Comparison of ENCODE assay signal across 24 cellular contexts in the genomic region with DNA sequence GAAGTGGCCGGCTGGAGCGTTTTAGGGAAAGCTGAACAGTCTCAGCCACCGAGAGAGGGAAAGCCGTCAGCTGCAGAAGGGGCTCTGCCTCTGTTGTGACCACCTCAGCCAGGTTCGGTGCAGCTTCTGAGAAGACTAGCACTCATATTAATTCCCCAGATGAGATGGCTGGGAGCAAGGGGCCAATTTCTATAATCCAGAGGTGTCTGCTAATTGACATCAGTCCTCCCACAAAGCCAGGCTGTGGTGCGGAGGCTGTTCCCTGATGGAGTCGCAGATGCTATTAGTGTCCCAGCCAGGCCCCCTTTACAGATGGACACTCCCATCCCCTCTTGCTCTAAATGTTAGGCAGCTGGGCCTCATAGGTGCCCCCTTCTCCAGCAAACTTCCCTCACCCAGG.
"Had no signal": no experiment of that assay in that cellular context is flagged by ENCODE, and none has a peak within 500 bp of the region (broad histone marks: within the 10 kb centered on the region; RNA-seq: fewer than 3 reads in every experiment).

No MANE protein-coding gene starts in this region.

- H3K9me3 Mint-ChIP-seq: activated naive CD4-positive, alpha-beta T cell treated with anti-CD3 and anti-CD28 coated beads, Interleukin-2, amount 50 U/mL, for 24 hours; activated T-helper 2 cell treated with anti-CD3 and anti-CD28 coated beads, Interferon-gamma antibody, Interleukin-2, Interleukin-4, amounts not matched to agents 10 μg/mL and 5 μg/mL and 100 μg/mL, durations not matched to agents 14 hours and 24 hours and 36 hours; central memory CD8-positive, alpha-beta T cell had no signal

- H3K27ac ChIP-seq: suprapubic skin, tibial artery, upper lobe of right lung had no signal

- FAIRE-seq: bronchial epithelial cell, frontal cortex, keratinocyte had no signal

- H3K27ac Mint-ChIP-seq: activated B cell treated with CpG ODN at 0.5 μM for 24 hours; activated CD8-positive, alpha-beta memory T cell treated with anti-CD3 and anti-CD28 coated beads, Interleukin-2, amount 10 ng/mL, durations not matched to agents 7 days and 5 days; activated CD8-positive, alpha-beta T cell treated with anti-CD3 and anti-CD28 coated beads, Interleukin-2, amount 10 ng/mL, durations not matched to agents 7 days and 5 days; activated naive CD4-positive, alpha-beta T cell treated with anti-CD3 and anti-CD28 coated beads, Interleukin-2, amount 50 U/mL, for 24 hours; activated naive CD8-positive, alpha-beta T cell treated with anti-CD3 and anti-CD28 coated beads, Interleukin-2, amount 50 U/mL, for 24 hours; activated T-helper 2 cell treated with anti-CD3 and anti-CD28 coated beads, Interferon-gamma antibody, Interleukin-2, Interleukin-4, amounts not matched to agents 10 μg/mL and 5 μg/mL and 100 μg/mL, durations not matched to agents 14 hours and 24 hours and 36 hours; mesothelial cell of epicardium; naive thymus-derived CD4-positive, alpha-beta T cell had no signal

- ATAC-seq: activated CD8-positive, alpha-beta memory T cell treated with anti-CD3 and anti-CD28 coated beads, Interleukin-2, amount 10 ng/mL, durations not matched to agents 7 days and 5 days; activated CD8-positive, alpha-beta T cell treated with anti-CD3 and anti-CD28 coated beads, Interleukin-2, amount 10 ng/mL, durations not matched to agents 7 days and 5 days; activated naive CD8-positive, alpha-beta T cell treated with anti-CD3 and anti-CD28 coated beads, Interleukin-2, amount 50 U/mL, for 24 hours; naive thymus-derived CD4-positive, alpha-beta T cell; right cardiac atrium; upper lobe of right lung had no signal

- H3K4me1 Mint-ChIP-seq: activated B cell treated with CpG ODN at 0.5 μM for 24 hours; activated CD8-positive, alpha-beta memory T cell treated with anti-CD3 and anti-CD28 coated beads, Interleukin-2, amount 10 ng/mL, durations not matched to agents 7 days and 5 days; activated naive CD4-positive, alpha-beta T cell treated with anti-CD3 and anti-CD28 coated beads, Interleukin-2, amount 50 U/mL, for 24 hours; activated naive CD8-positive, alpha-beta T cell treated with anti-CD3 and anti-CD28 coated beads, Interleukin-2, amount 50 U/mL, for 24 hours; central memory CD8-positive, alpha-beta T cell; naive thymus-derived CD4-positive, alpha-beta T cell had no signal

- H3K36me3 ChIP-seq: suprapubic skin, tibial artery, upper lobe of right lung had no signal

- H3K4me3 Mint-ChIP-seq: activated B cell treated with CpG ODN at 0.5 μM for 24 hours; activated CD8-positive, alpha-beta memory T cell treated with anti-CD3 and anti-CD28 coated beads, Interleukin-2, amount 10 ng/mL, durations not matched to agents 7 days and 5 days; activated CD8-positive, alpha-beta T cell treated with anti-CD3 and anti-CD28 coated beads, Interleukin-2, amount 10 ng/mL, durations not matched to agents 7 days and 5 days; activated naive CD4-positive, alpha-beta T cell treated with anti-CD3 and anti-CD28 coated beads, Interleukin-2, amount 50 U/mL, for 24 hours; activated naive CD8-positive, alpha-beta T cell treated with anti-CD3 and anti-CD28 coated beads, Interleukin-2, amount 50 U/mL, for 24 hours; central memory CD8-positive, alpha-beta T cell; mesothelial cell of epicardium; naive thymus-derived CD4-positive, alpha-beta T cell had no signal

- H3K36me3 Mint-ChIP-seq: activated CD8-positive, alpha-beta memory T cell treated with anti-CD3 and anti-CD28 coated beads, Interleukin-2, amount 10 ng/mL, durations not matched to agents 7 days and 5 days; activated naive CD4-positive, alpha-beta T cell treated with anti-CD3 and anti-CD28 coated beads, Interleukin-2, amount 50 U/mL, for 24 hours; mesothelial cell of epicardium had no signal

- H3K9me3 ChIP-seq: suprapubic skin, tibial artery, upper lobe of right lung had no signal

- H3K4me1 ChIP-seq: suprapubic skin, tibial artery, upper lobe of right lung had no signal

- H3K27me3 Mint-ChIP-seq: activated B cell treated with CpG ODN at 0.5 μM for 24 hours; activated CD8-positive, alpha-beta memory T cell treated with anti-CD3 and anti-CD28 coated beads, Interleukin-2, amount 10 ng/mL, durations not matched to agents 7 days and 5 days; activated naive CD4-positive, alpha-beta T cell treated with anti-CD3 and anti-CD28 coated beads, Interleukin-2, amount 50 U/mL, for 24 hours had no signal

- H3K4me3 ChIP-seq: suprapubic skin, tibial artery, upper lobe of right lung had no signal

- DNase-seq: activated B cell treated with CpG ODN at 0.5 μM for 24 hours; activated CD8-positive, alpha-beta memory T cell treated with anti-CD3 and anti-CD28 coated beads, Interleukin-2, amount 10 ng/mL, durations not matched to agents 7 days and 5 days; activated CD8-positive, alpha-beta T cell treated with anti-CD3 and anti-CD28 coated beads, Interleukin-2, amount 10 ng/mL, durations not matched to agents 7 days and 5 days; activated naive CD8-positive, alpha-beta T cell treated with anti-CD3 and anti-CD28 coated beads, Interleukin-2, amount 50 U/mL, for 24 hours; activated T-cell treated with anti-CD3 and anti-CD28 coated beads, Interleukin-2, amount 50 U/mL, for 48 hours; amygdala; effector CD8-positive, alpha-beta T cell; glutamatergic neuron; naive thymus-derived CD4-positive, alpha-beta T cell; right cardiac atrium; stimulated activated CD4-positive, alpha-beta T cell treated with anti-CD3 and anti-CD28 coated beads, Interleukin-15, amount 100 ng/mL, for 24 hours; stimulated activated CD4-positive, alpha-beta T cell treated with anti-CD3 and anti-CD28 coated beads, Interleukin-2, amount 100 ng/mL, for 24 hours; stimulated activated naive CD4-positive, alpha-beta T cell; T-helper 2 cell; tibial artery; upper lobe of right lung had no signal

- H3K27me3 ChIP-seq: suprapubic skin, tibial artery, upper lobe of right lung had no signal
